Comparison of ENCODE assay signal across 2 cellular contexts in the genomic region with DNA sequence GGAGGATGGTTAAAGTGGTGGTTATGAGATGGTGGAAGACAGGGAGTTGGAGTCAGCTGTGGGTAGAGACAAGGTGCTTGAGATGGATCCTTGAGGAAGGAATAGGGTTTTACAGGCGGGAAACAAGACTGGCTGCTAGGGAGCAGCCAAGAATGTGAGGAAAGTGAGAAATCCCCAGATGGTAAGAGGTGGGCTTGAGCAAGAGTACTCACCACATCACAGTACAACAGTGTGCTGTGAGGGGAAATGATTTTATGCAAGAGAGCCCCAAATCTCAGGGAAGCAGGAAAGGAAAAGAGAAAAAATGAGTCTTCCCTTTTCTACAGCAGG.
TF ChIP-seq lines count a peak whose summit lies in the region.

No MANE protein-coding gene starts in this region.

TF ChIP-seq in WTC11, 78 proteins besides CTCF, POLR2A, EP300 and RAD21:
- TF ChIP-seq SOX15 (CRISPR knock-in tag; IDR thresholded peaks at IDR 0.05) (no peak), GTF2I (CRISPR knock-in tag; conservative IDR thresholded peaks at IDR 0.05) (no peak), JAZF1 (CRISPR knock-in tag; IDR thresholded peaks at IDR 0.05) (no peak), GRHL2 (CRISPR knock-in tag; IDR thresholded peaks at IDR 0.05; ENCODE audit: insufficient replicate concordance, severe bottlenecking) (no peak), ZBTB21 (CRISPR knock-in tag; IDR thresholded peaks at IDR 0.05; ENCODE audit: borderline replicate concordance) (no peak), HMGA2 (CRISPR knock-in tag; IDR thresholded peaks at IDR 0.05) (no peak), PRRX2 (CRISPR knock-in tag; IDR thresholded peaks at IDR 0.05) (no peak), RORB (CRISPR knock-in tag; IDR thresholded peaks at IDR 0.05) (no peak)
TF ChIP-seq in WTC11: peak in this region for 0.

TF ChIP-seq in endothelial cell of umbilical vein, 7 proteins besides CTCF, POLR2A, EP300 and RAD21:
- TF ChIP-seq JUN (IDR thresholded peaks at IDR 0.05; ENCODE audit: borderline replicate concordance, insufficient read depth, insufficient read length, low read depth) (no peak), EZH2 (IDR thresholded peaks at IDR 0.05; ENCODE audit: borderline replicate concordance, low read depth, low read length, severe bottlenecking) (no peak), GATA2 (IDR thresholded peaks at IDR 0.05; ENCODE audit: insufficient read depth, insufficient read length, low read depth, low read length) (no peak), MAX (IDR thresholded peaks at IDR 0.05; ENCODE audit: insufficient read depth, insufficient read length) (no peak), FOS (IDR thresholded peaks at IDR 0.05; ENCODE audit: borderline replicate concordance, insufficient read depth, low read length) (no peak), POLR2AphosphoS5 (IDR thresholded peaks at IDR 0.05; ENCODE audit: insufficient read depth, low read depth, low read length) (no peak), MYC (IDR thresholded peaks at IDR 0.05; ENCODE audit: low read depth, low read length) (no peak)
